8 cellular contexts compared by ENCODE assay signal in the genomic region with DNA sequence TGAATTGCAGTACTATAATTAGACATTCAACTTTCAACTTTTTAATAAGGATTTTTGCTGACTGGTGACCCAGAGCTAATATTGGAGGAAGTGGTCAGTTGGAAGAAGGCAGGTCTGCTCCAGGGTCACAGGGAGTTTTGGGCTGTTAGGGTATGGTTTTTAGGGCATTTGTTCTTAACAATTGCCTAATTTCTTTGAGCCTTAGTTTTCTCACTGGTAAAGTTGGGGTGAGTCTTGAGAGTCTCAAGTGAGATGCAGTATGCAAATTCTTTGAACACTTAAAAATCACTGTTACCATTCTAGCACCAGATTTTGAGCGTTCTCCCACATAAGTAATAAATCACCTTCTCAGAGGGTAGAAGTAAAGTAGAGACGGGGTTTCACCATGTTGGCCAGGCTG.
"Had no signal": no experiment of that assay in that cellular context is flagged by ENCODE, and none has a peak within 500 bp of the region (broad histone marks: within the 10 kb centered on the region; RNA-seq: fewer than 3 reads in every experiment).

No MANE protein-coding gene starts in this region.

- H3K27ac Mint-ChIP-seq: IgD-negative memory B cell had no signal

- FAIRE-seq: HTR-8/SVneo, K562 had no signal

- H3K36me3 Mint-ChIP-seq: IgD-negative memory B cell had no signal

- H3K4me3 Mint-ChIP-seq: IgD-negative memory B cell had no signal

- H3K4me3 ChIP-seq: K562 had no signal

- ATAC-seq: K562 had no signal

- H3K4me1 Mint-ChIP-seq: IgD-negative memory B cell had no signal

- H3K27ac ChIP-seq: HL-60, KMS-11 had no signal

- H3K4me2 ChIP-seq: KMS-11 had no signal

- H3K9ac ChIP-seq: KMS-11 had no signal

- DNase-seq: IMR-90, KBM-7, KG1 had no signal
